ENCODE assay signal across 13 cellular contexts in the genomic region with DNA sequence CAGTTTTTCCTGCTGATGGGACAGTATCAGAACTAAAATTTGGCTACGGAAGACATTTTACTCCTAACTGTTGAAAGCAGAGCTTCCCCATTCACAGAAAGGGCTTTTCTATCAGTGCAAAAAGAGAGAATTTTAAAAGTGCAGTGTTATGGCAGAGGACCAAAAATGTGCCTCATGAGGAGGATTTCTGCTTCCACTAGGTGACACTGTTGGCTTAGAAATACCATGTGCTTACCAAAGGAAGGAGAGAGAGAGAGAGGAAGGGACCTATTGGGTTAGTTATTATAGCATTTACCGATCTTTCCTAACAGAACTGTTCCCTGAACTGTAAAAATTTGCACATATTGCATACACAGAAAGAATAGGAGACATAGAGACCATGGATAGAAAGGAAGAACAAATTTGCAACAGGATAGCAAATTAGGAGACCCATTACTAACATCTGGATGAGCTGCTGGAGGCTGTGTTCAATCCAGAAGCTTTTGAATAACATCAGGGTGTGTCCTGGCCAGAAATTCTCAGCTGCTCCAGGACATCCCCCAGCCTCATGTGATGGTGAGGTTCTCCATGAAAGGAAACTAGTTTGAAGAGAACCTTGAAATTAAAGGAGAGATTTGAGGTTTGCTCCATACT. TPM values are rescaled to one million over a fixed set of nuclear protein-coding genes. Genes with fewer than 3 reads are reported as not detected.
DNase-seq lines count a peak whose midpoint lies in the region; ATAC-seq, FAIRE-seq and TF ChIP-seq lines count a peak whose summit lies in the region.
"Not testable (repeated sequence)": the region's sequence is repeated elsewhere in the genome, so short reads cannot be mapped to it uniquely, and the experiment has no call there.
"Had no signal": no experiment of that assay in that cellular context is flagged by ENCODE, and none has a peak within 500 bp of the region (broad histone marks: within the 10 kb centered on the region; RNA-seq: fewer than 3 reads in every experiment).

No MANE protein-coding gene starts in this region.

- SMC1A ChIA-PET in GM12878 (lab: Charles Lee; ENCODE audit: uncharacterized antibody, unreplicated experiment): not testable (repeated sequence)

- 0% methylated on average over 2 of the region's 2 CpGs for WGBS in GM12878 (ENCODE audit: insufficient coverage, insufficient replicate concordance, low lambda C conversion rate, missing lambda C conversion rate)

- intact Hi-C loops in A673 (cut with micrococcal nuclease; ENCODE audit: unreplicated experiment); GM12878 (cut with micrococcal nuclease; ENCODE audit: unreplicated experiment): not testable (repeated sequence)

- TF ChIP-seq CTCF in A673 (conservative IDR thresholded peaks at IDR 0.05; ENCODE audit: low read depth, low read length): not testable (repeated sequence)
- peak in 1 of 3 experiments; percentile 7; a peak in 1 of 6 replicates for TF ChIP-seq CTCF in GM12878 (IDR thresholded peaks at IDR 0.05 in 2 of 3, conservative IDR thresholded peaks at IDR 0.05 in 1 of 3; ENCODE audit: control insufficient read depth in 2 of 3, extremely low read depth in 1 of 3, insufficient read depth in 1 of 3, low read depth in 3 of 3, low read length in 3 of 3)

- not testable (repeated sequence) for ATAC-seq in GM12878

- H4K20me1 ChIP-seq in GM12878 (ENCODE audit: control insufficient read depth, insufficient read depth): not testable (repeated sequence)

- H2AFZ ChIP-seq in GM12878 (ENCODE audit: control insufficient read depth, low read depth, low read length): not testable (repeated sequence)

- TF ChIP-seq POLR2A in GM12878 (IDR thresholded peaks at IDR 0.05; ENCODE audit: low read depth, low read length): not testable (repeated sequence)

- not testable (repeated sequence) for TF ChIP-seq EP300 in GM12878 (IDR thresholded peaks at IDR 0.05; ENCODE audit: borderline replicate concordance in 1 of 2, control insufficient read depth in 1 of 2, low read depth in 2 of 2, low read length in 2 of 2)

- in situ Hi-C loops in GM12878 (cut with MboI): not testable (repeated sequence)

- BruUV-seq in A673 (replicated peaks; lab: Mats Ljungman, UMichigan); GM12878 (replicated peaks; lab: Mats Ljungman, UMichigan): not testable (repeated sequence)

- TF ChIP-seq RAD21 in GM12878 (IDR thresholded peaks at IDR 0.05; ENCODE audit: insufficient read depth, low read depth, low read length): peak; percentile 5; the same call in 1 of the 2 replicates

- FAIRE-seq in GM12878 (lab: Jason Lieb, UNC): not testable (repeated sequence)

- DNase-seq in A673 (ENCODE audit: low spot score) (peak; percentile 4), EL (peak; percentile 82), HT1080 (ENCODE audit: low read depth) (peak; percentile 74), NCI-H2029 treated with DMSO at 0.1 percent for 48 hours (lab: John Stamatoyannopoulos, UW) (peak; percentile 59), RPMI7951 (ENCODE audit: low read depth) (peak; percentile 78), fibroblast of peridontal ligament (ENCODE audit: extremely low read depth) (peak; percentile 79), medulla oblongata (ENCODE audit: extremely low spot score) (peak; percentile 13)
- DNase-seq in GM12878 (ENCODE audit: low read depth, low spot score): not testable (repeated sequence)

- H3K4me3 ChIP-seq in A673 (ENCODE audit: low read depth, low read length, poor library complexity, severe bottlenecking); GM12878: not testable (repeated sequence)

- H3K9ac ChIP-seq in GM12878 (ENCODE audit: control insufficient read depth, insufficient read depth, low read length): not testable (repeated sequence)

- H3K27me3 ChIP-seq in A673 (replicated peaks; ENCODE audit: insufficient read depth, low read depth, low read length, poor library complexity); GM12878 (replicated peaks in 1 of 2; ENCODE audit: control insufficient read depth in 2 of 2, insufficient read depth in 2 of 2, low read length in 1 of 2): not testable (repeated sequence)

- H3K9me3 ChIP-seq in A673 (ENCODE audit: low read depth, low read length, poor library complexity, severe bottlenecking): peaks cover 13% of the 10 kb centered on the region
- not testable (repeated sequence) for H3K9me3 ChIP-seq in GM12878 (replicated peaks; ENCODE audit: control insufficient read depth, insufficient read depth, low read length)

- CTCF ChIA-PET in A673 (lab: Charles Lee); GM12878 (lab: Yijun Ruan, JAX): not testable (repeated sequence)

- H3K4me2 ChIP-seq in GM12878 (ENCODE audit: control insufficient read depth, insufficient read depth): not testable (repeated sequence)

- H3K4me1 ChIP-seq in A673 (ENCODE audit: insufficient read depth, low read length, poor library complexity, severe bottlenecking); GM12878 (ENCODE audit: control insufficient read depth, insufficient read depth, low read length): not testable (repeated sequence)

- RAD21 ChIA-PET in GM12878 (lab: Charles Lee; ENCODE audit: unreplicated experiment): not testable (repeated sequence)

- not testable (repeated sequence) for H3K79me2 ChIP-seq in GM12878 (ENCODE audit: control insufficient read depth, insufficient read depth, low read length)

- not testable (repeated sequence) for H3K27ac ChIP-seq in A673 (ENCODE audit: low read depth, low read length, poor library complexity, severe bottlenecking); GM12878 (ENCODE audit: control insufficient read depth, insufficient read depth)

- POLR2A ChIA-PET in A673 (lab: Charles Lee; ENCODE audit: low non-redundant PET); GM12878 (lab: Charles Lee): not testable (repeated sequence)

- H3K36me3 ChIP-seq in A673 (ENCODE audit: insufficient read depth, low read length, poor library complexity, severe bottlenecking); GM12878 (ENCODE audit: control insufficient read depth in 2 of 2, insufficient read depth in 2 of 2, low read length in 1 of 2): not testable (repeated sequence)

RNA-seq across cellular contexts. Expression of a gene that starts 21.8 kb away (rescaled TPM):
- total RNA-seq in A673 (2021) (not detected in 2 replicates), GM12878 (2014; rRNA removed) (not detected in 2 replicates), GM12878 (2014; rRNA removed; fragmentation: Illumina TruSeq; extraction: Trizol) (not detected in 2 replicates), GM12878 (2021) (not detected in 2 replicates)
- not detected in 2 replicates for total RNA-seq in HT1080 (2014; rRNA removed; shearing (Covaris generic))
- polyA plus RNA-seq in HT1080 (2015; cell fraction: cytosol; rRNA removed): not detected in 2 replicates
- 0.08 TPM in 1 of 2 replicates, not detected in the other for polyA plus RNA-seq in HT1080 (2015; cell fraction: nucleus; rRNA removed)
- not detected in 2 replicates for total RNA-seq in RPMI7951 (2014; rRNA removed; shearing (Covaris generic))
- not detected in 2 replicates for total RNA-seq in GM12878 (2013; cell fraction: nucleolus; rRNA removed)
- not detected for polyA plus RNA-seq in GM12878 (2011; ENCODE audit: low read depth)
- polyA plus RNA-seq in GM12878 (2011; rRNA removed) (not detected in 2 replicates), GM12878 (2014; fragmentation: Illumina TruSeq; extraction: Trizol) (not detected in 2 replicates), GM12878 (2014; fragmentation: Nextera tagmentation; extraction: Ambion mirVana) (not detected), GM12878 (2014; rRNA removed) (not detected in 2 replicates), GM12878 (2016; fragmentation: Nextera tagmentation; extraction: Ambion mirVana) (not detected)
- polyA plus RNA-seq in GM12878 (2011; cell fraction: cytosol; rRNA removed): not detected in 2 replicates
- not detected in 2 replicates for polyA plus RNA-seq in GM12878 (2011; cell fraction: nucleus; rRNA removed)
- not detected in 2 replicates for polyA plus RNA-seq in GM12878 (2012)
- polyA minus RNA-seq in GM12878 (2011; rRNA and poly(A)+ RNA removed): not detected in 2 replicates
- not detected in 2 replicates for polyA minus RNA-seq in GM12878 (2011; cell fraction: cytosol; rRNA and poly(A)+ RNA removed)
- polyA minus RNA-seq in GM12878 (2011; cell fraction: nucleus; rRNA and poly(A)+ RNA removed): not detected in 2 replicates
- total RNA-seq: activated naive CD8-positive, alpha-beta T cell treated with anti-CD3 and anti-CD28 coated beads, Interleukin-2, amount 10 ng/mL, durations not matched to agents 7 days and 5 days; mesothelial cell of epicardium; pancreas; SJSA1; upper lobe of right lung had no signal
- polyA plus RNA-seq: pancreas had no signal
